Comparison of ENCODE assay signal across 25 cellular contexts in the genomic region with DNA sequence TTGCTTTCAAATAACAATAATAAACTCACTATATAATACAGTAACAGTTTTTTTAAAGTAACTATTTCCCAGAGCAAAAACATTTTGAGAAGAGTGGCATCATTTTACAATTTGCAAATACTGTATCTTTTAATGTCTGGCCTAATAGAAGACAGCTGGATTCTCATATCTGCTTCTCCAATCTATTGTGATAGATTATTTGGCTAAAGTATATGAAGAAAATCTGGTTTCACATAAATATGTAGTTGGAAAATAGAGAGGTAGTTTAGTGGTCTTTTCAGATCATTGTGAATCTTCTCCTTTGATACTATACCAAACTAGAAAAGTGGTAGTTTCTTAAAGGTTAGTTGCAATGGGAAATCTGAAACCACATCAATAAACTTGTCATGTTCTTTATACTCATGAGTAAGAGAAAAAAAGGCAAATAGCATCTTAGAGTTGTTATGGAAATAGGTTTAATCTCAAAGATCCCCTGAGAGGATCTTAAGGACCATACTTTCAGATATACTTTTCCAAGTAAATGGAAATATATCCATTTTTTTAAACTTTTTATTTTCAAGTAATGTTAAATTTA.
"Had no signal": no experiment of that assay in that cellular context is flagged by ENCODE, and none has a peak within 500 bp of the region (broad histone marks: within the 10 kb centered on the region; RNA-seq: fewer than 3 reads in every experiment).

No MANE protein-coding gene starts in this region.

- H3K36me3 ChIP-seq: left ventricle myocardium inferior, sigmoid colon, stomach, suprapubic skin, transverse colon had no signal

- H3K4me1 ChIP-seq: sigmoid colon had no signal

- H3K27me3 Mint-ChIP-seq: stimulated activated memory B cell treated with anti-CD40 and anti-IgM and Interleukin-4, amounts not matched to agents 10 μg/mL and 1 μg/mL and 100 μg/mL, for 72 hours had no signal

- DNase-seq: activated CD4-positive, alpha-beta T cell treated with anti-CD3 and anti-CD28 coated beads for 4 hours; activated CD4-positive, alpha-beta T cell treated with anti-CD3 and anti-CD28 coated beads, Interleukin-2, amount 50 U/mL, for 48 hours; activated CD4-positive, CD25-positive, alpha-beta regulatory T cell; activated naive CD4-positive, alpha-beta T cell treated with Interleukin-2 at 50 U/mL for 16 hours; activated naive CD8-positive, alpha-beta T cell treated with anti-CD3 and anti-CD28 coated beads for 36 hours; activated T-cell treated with anti-CD3 and anti-CD28 coated beads, Interleukin-2, amount 50 U/mL, for 48 hours; amniotic stem cell; cerebellar nuclear complex; cortex of kidney; erythroblast; glutamatergic neuron; immature natural killer cell; kidney glomerular epithelial cell; left ventricle myocardium inferior; naive thymus-derived CD8-positive, alpha-beta T cell; retina; sigmoid colon; stimulated activated CD4-positive, alpha-beta T cell treated with anti-CD3 and anti-CD28 coated beads, Interleukin-15, amount 100 ng/mL, for 24 hours; stomach; transverse colon had no signal

- H3K27ac Mint-ChIP-seq: activated naive CD8-positive, alpha-beta T cell treated with anti-CD3 and anti-CD28 coated beads for 36 hours; immature natural killer cell; naive thymus-derived CD8-positive, alpha-beta T cell; progenitor cell of endocrine pancreas; stimulated activated memory B cell treated with anti-CD40 and anti-IgM and Interleukin-4, amounts not matched to agents 10 μg/mL and 1 μg/mL and 100 μg/mL, for 72 hours had no signal

- H3K27me3 ChIP-seq: hepatocyte, sigmoid colon, stomach, suprapubic skin, transverse colon had no signal

- H3K4me3 ChIP-seq: hepatocyte, left ventricle myocardium inferior, sigmoid colon, smooth muscle cell, stomach, suprapubic skin, transverse colon had no signal

- H3K9me3 ChIP-seq: left ventricle myocardium inferior, sigmoid colon, stomach, suprapubic skin, transverse colon had no signal

- H3K4me3 Mint-ChIP-seq: activated naive CD8-positive, alpha-beta T cell treated with anti-CD3 and anti-CD28 coated beads for 36 hours; immature natural killer cell; naive thymus-derived CD8-positive, alpha-beta T cell; stimulated activated memory B cell treated with anti-CD40 and anti-IgM and Interleukin-4, amounts not matched to agents 10 μg/mL and 1 μg/mL and 100 μg/mL, for 72 hours had no signal

- H3K36me3 Mint-ChIP-seq: activated naive CD8-positive, alpha-beta T cell treated with anti-CD3 and anti-CD28 coated beads for 36 hours; immature natural killer cell; stimulated activated memory B cell treated with anti-CD40 and anti-IgM and Interleukin-4, amounts not matched to agents 10 μg/mL and 1 μg/mL and 100 μg/mL, for 72 hours had no signal

- H3K4me1 Mint-ChIP-seq: immature natural killer cell; stimulated activated memory B cell treated with anti-CD40 and anti-IgM and Interleukin-4, amounts not matched to agents 10 μg/mL and 1 μg/mL and 100 μg/mL, for 72 hours had no signal

- H3K9me3 Mint-ChIP-seq: activated naive CD8-positive, alpha-beta T cell treated with anti-CD3 and anti-CD28 coated beads for 36 hours; stimulated activated memory B cell treated with anti-CD40 and anti-IgM and Interleukin-4, amounts not matched to agents 10 μg/mL and 1 μg/mL and 100 μg/mL, for 72 hours had no signal

- H3K27ac ChIP-seq: hepatocyte, left ventricle myocardium inferior, sigmoid colon, stomach, suprapubic skin, transverse colon had no signal
